Comparison of ENCODE assay signal across 7 cellular contexts in genomic region chr2:234608946-234609345, GRCh38.
"Had no signal": no experiment of that assay in that cellular context is flagged by ENCODE, and none has a peak within 500 bp of the region (broad histone marks: within the 10 kb centered on the region; RNA-seq: fewer than 3 reads in every experiment).

No MANE protein-coding gene starts in this region.

- H3K4me3 ChIP-seq: GM23248, HAP-1 had no signal

- H3K36me3 ChIP-seq: HAP-1 had no signal

- H3K9me3 ChIP-seq: HAP-1 had no signal

- H2AFZ ChIP-seq: GM23248 had no signal

- H3K4me1 ChIP-seq: HAP-1 had no signal

- H3K27ac ChIP-seq: GM23248 had no signal

- H3K27ac Mint-ChIP-seq: HFFc6 had no signal

- DNase-seq: GM23248, GOT3, H7, HFFc6, IMR-90 had no signal

- H3K4me3 Mint-ChIP-seq: HFFc6 had no signal

- ATAC-seq: HCT116 had no signal
